ENCODE assay signal across 21 cellular contexts in the genomic region with DNA sequence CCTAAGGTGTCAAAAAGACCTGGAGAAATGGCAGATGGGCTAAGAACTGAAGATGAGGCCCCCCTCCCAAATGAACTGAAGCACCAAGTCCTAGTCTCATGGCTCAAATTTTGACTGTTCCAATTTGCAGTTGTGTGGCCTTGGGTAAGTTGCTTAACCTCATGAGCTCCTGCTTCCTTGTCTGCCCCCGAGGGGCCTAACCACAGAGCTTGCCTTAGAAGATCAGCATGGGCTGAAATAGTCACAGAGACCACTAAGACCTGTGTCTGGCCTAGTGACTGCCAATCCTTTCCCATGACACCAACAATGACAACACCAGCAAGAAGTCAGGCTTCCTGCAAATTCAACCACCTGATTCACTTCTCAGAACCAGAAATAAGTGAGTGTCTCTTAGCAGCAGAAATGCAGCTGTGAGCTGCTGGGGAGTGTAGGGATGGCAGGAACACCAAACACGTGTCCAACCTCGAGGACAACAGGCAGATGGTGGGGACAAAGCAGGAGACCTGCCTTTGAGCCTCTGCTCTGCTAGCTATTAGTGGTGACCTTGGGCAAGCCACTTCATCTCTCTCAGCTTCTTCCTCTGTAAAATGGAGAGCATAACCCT. TPM values are rescaled to one million over a fixed set of nuclear protein-coding genes. Genes with fewer than 3 reads are reported as not detected.
"Had no signal": no experiment of that assay in that cellular context is flagged by ENCODE, and none has a peak within 500 bp of the region (broad histone marks: within the 10 kb centered on the region; RNA-seq: fewer than 3 reads in every experiment).

No MANE protein-coding gene starts in this region.

- H3K27me3 ChIP-seq: breast epithelium had no signal

- H3K4me1 Mint-ChIP-seq: activated CD4-positive, alpha-beta T cell treated with anti-CD3 and anti-CD28 coated beads, Interleukin-2, amount 10 ng/mL, durations not matched to agents 7 days and 5 days had no signal

- H3K4me1 ChIP-seq: breast epithelium, lower lobe of right lung, parathyroid adenoma had no signal

- H3K9me3 Mint-ChIP-seq: activated CD4-positive, alpha-beta T cell treated with anti-CD3 and anti-CD28 coated beads, Interleukin-2, amount 10 ng/mL, durations not matched to agents 7 days and 5 days; natural killer cell treated with Interleukin-12 subunit alpha and Interleukin-12 subunit beta and Interleukin-15 and Interleukin-18, amount 100 ng/mL, for 72 hours; stimulated activated naive CD8-positive, alpha-beta T cell treated with anti-CD3 and anti-CD28 coated beads, Interleukin-15, Interleukin-2, amounts not matched to agents 100 ng/mL and 50 ng/mL, for 24 hours had no signal

- H2AFZ ChIP-seq: parathyroid adenoma had no signal

- H3K4me3 Mint-ChIP-seq: activated CD4-positive, alpha-beta T cell treated with anti-CD3 and anti-CD28 coated beads, Interleukin-2, amount 10 ng/mL, durations not matched to agents 7 days and 5 days; natural killer cell treated with Interleukin-12 subunit alpha and Interleukin-12 subunit beta and Interleukin-15 and Interleukin-18, amount 100 ng/mL, for 72 hours; stimulated activated naive CD8-positive, alpha-beta T cell treated with anti-CD3 and anti-CD28 coated beads, Interleukin-15, Interleukin-2, amounts not matched to agents 100 ng/mL and 50 ng/mL, for 24 hours had no signal

- DNase-seq: activated CD4-positive, alpha-beta T cell treated with anti-CD3 and anti-CD28 coated beads, Interleukin-2, amount 10 ng/mL, durations not matched to agents 7 days and 5 days; activated CD8-positive, alpha-beta memory T cell treated with anti-CD3 and anti-CD28 coated beads, Interleukin-2, amount 50 U/mL, for 4 hours; activated effector memory CD4-positive, alpha-beta T cell treated with anti-CD3 and anti-CD28 coated beads, Interleukin-2, amount 50 U/mL, for 16 hours; activated naive CD4-positive, alpha-beta T cell treated with anti-CD3 and anti-CD28 coated beads, Interleukin-2, amount 50 U/mL, for 16 hours; activated T-cell treated with anti-CD3 and anti-CD28 coated beads, Interleukin-2, amount 50 U/mL, for 48 hours; cerebellar nuclear complex; cortex of kidney; hypothalamus; islet precursor cell; left colon; lower lobe of right lung; stimulated activated CD4-positive, alpha-beta T cell treated with anti-CD3 and anti-CD28 coated beads, Interleukin-1b, Interleukin-23, amount 100 ng/mL, for 48 hours; trophoblast cell had no signal

- H3K27ac ChIP-seq: breast epithelium, lower lobe of right lung, neutrophil, parathyroid adenoma had no signal

- ATAC-seq: activated CD4-positive, CD25-positive, alpha-beta regulatory T cell treated with anti-CD3 and anti-CD28 coated beads, Interleukin-2, amount 50 U/mL, for 24 hours; left colon; lower lobe of right lung; natural killer cell treated with Interleukin-12 subunit alpha and Interleukin-12 subunit beta and Interleukin-15 and Interleukin-18, amount 100 ng/mL, for 72 hours; sciatic nerve had no signal

- H3K9ac ChIP-seq: parathyroid adenoma had no signal

- H3K27me3 Mint-ChIP-seq: activated CD4-positive, alpha-beta T cell treated with anti-CD3 and anti-CD28 coated beads, Interleukin-2, amount 10 ng/mL, durations not matched to agents 7 days and 5 days; natural killer cell treated with Interleukin-12 subunit alpha and Interleukin-12 subunit beta and Interleukin-15 and Interleukin-18, amount 100 ng/mL, for 72 hours; stimulated activated naive CD8-positive, alpha-beta T cell treated with anti-CD3 and anti-CD28 coated beads, Interleukin-15, Interleukin-2, amounts not matched to agents 100 ng/mL and 50 ng/mL, for 24 hours had no signal

- H3K36me3 ChIP-seq: breast epithelium, lower lobe of right lung, neutrophil had no signal

- H3K27ac Mint-ChIP-seq: activated CD4-positive, alpha-beta T cell treated with anti-CD3 and anti-CD28 coated beads, Interleukin-2, amount 10 ng/mL, durations not matched to agents 7 days and 5 days; natural killer cell treated with Interleukin-12 subunit alpha and Interleukin-12 subunit beta and Interleukin-15 and Interleukin-18, amount 100 ng/mL, for 72 hours; stimulated activated naive CD8-positive, alpha-beta T cell treated with anti-CD3 and anti-CD28 coated beads, Interleukin-15, Interleukin-2, amounts not matched to agents 100 ng/mL and 50 ng/mL, for 24 hours had no signal

- H3K79me2 ChIP-seq: parathyroid adenoma had no signal

- H3K4me3 ChIP-seq: breast epithelium, lower lobe of right lung had no signal

- H3K36me3 Mint-ChIP-seq: natural killer cell treated with Interleukin-12 subunit alpha and Interleukin-12 subunit beta and Interleukin-15 and Interleukin-18, amount 100 ng/mL, for 72 hours had no signal

- H3K9me3 ChIP-seq: breast epithelium, lower lobe of right lung, neutrophil had no signal

RNA-seq across cellular contexts. Expression of a gene that starts 23.7 kb away (rescaled TPM):
- total RNA-seq: activated CD4-positive, alpha-beta T cell treated with anti-CD3 and anti-CD28 coated beads, Interleukin-2, amount 10 ng/mL, durations not matched to agents 7 days and 5 days; astrocyte; lower lobe of right lung; natural killer cell treated with Interleukin-12 subunit alpha and Interleukin-12 subunit beta and Interleukin-15 and Interleukin-18, amount 100 ng/mL, for 72 hours had no signal
